ENCODE assay signal across 7 cellular contexts in the genomic region with DNA sequence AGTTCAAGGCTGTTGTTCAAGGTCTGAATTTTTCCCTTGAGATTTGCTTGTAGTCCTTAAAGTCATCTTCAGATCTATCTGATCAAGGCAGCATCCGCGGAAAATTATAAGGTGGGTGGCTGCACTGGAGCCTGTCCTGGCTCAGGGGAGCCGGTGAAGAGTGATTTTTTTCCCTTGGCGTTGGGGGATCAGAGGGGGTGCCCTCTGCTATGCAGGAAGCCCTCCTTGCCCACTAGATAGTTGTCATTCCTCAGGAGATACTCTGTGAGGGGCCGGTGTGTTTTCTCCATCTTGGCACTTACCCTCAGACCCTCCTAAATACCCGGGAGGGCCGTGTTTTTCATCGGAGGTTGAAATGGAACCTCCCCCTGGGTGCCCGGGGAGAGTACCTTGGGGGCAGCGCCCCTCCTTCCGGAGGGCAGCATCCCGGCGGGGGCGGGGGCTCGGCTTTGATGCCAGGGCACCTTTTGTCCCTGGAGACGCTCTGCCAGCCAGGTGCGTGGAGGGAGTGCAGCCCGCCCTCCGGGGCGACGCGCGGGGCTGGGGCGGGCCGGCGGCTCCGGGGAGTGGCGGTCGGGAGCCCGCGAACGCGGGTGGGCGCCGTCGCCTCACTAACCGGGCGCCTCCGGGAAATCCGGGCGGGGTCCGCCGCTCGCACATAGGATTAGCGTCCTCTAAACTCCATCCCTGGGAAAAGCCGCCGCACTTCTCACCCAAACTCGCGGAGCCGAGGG. TPM values are rescaled to one million over a fixed set of nuclear protein-coding genes. Genes with fewer than 3 reads are reported as not detected.
DNase-seq lines count a peak whose midpoint lies in the region; ATAC-seq and TF ChIP-seq lines count a peak whose summit lies in the region.
"Not testable (repeated sequence)": the region's sequence is repeated elsewhere in the genome, so short reads cannot be mapped to it uniquely, and the experiment has no call there.

No MANE protein-coding gene starts in this region.

- not testable (repeated sequence) for H3K9me3 Mint-ChIP-seq in activated CD8-positive, alpha-beta T cell treated with anti-CD3 and anti-CD28 coated beads, Interleukin-2, amount 10 ng/mL, durations not matched to agents 7 days and 5 days (ENCODE audit: insufficient read depth)

- not testable (repeated sequence) for TF ChIP-seq CTCF in coronary artery (IDR thresholded peaks at IDR 0.05); spleen (IDR thresholded peaks at IDR 0.05 in 8 of 11, conservative IDR thresholded peaks at IDR 0.05 in 3 of 11)

- intact Hi-C loops in spleen (cut with DNase I; ENCODE audit: low total_unique reads) = not testable (repeated sequence)

- H3K27me3 Mint-ChIP-seq in activated CD8-positive, alpha-beta T cell treated with anti-CD3 and anti-CD28 coated beads, Interleukin-2, amount 10 ng/mL, durations not matched to agents 7 days and 5 days (ENCODE audit: low read depth) = not testable (repeated sequence)

- peak overlapping the region; percentile 83 for H3K4me3 Mint-ChIP-seq in activated CD8-positive, alpha-beta T cell treated with anti-CD3 and anti-CD28 coated beads, Interleukin-2, amount 10 ng/mL, durations not matched to agents 7 days and 5 days

- peaks cover 0 to 17% (median 3%) of the 10 kb centered on the region in 6 donors for H3K36me3 ChIP-seq in spleen

- H3K27me3 ChIP-seq in spleen (replicated peaks in 1 of 7) = not testable (repeated sequence)

- POLR2A ChIA-PET in activated CD8-positive, alpha-beta T cell treated with anti-CD3 and anti-CD28 coated beads, Interleukin-2, amount 10 ng/mL, durations not matched to agents 7 days and 5 days (lab: Charles Lee) = not testable (repeated sequence)

- TF ChIP-seq POLR2A in spleen (IDR thresholded peaks at IDR 0.05) = not testable (repeated sequence)

- H3K9me3 ChIP-seq in spleen = not testable (repeated sequence)

- peak; percentile 15 for ATAC-seq in GM18517 (IDR thresholded peaks at IDR 0.05; ENCODE audit: unreplicated experiment)
- ATAC-seq in HG02852 (IDR thresholded peaks at IDR 0.05; ENCODE audit: unreplicated experiment) = peak; percentile 13
- peak; percentile 34 for ATAC-seq in activated CD8-positive, alpha-beta T cell treated with anti-CD3 and anti-CD28 coated beads, Interleukin-2, amount 10 ng/mL, durations not matched to agents 7 days and 5 days

- WGBS in spleen, 5 donors = 3 to 14% (median 7%) methylated on average over 8 to 50 of the region's 50 CpGs

- H3K4me1 ChIP-seq in spleen = peaks cover 13 to 47% (median 30%) of the 10 kb centered on the region in 6 donors

- CTCF ChIA-PET in activated CD8-positive, alpha-beta T cell treated with anti-CD3 and anti-CD28 coated beads, Interleukin-2, amount 10 ng/mL, durations not matched to agents 7 days and 5 days (lab: Charles Lee) = not testable (repeated sequence)

- H3K4me1 Mint-ChIP-seq in activated CD8-positive, alpha-beta T cell treated with anti-CD3 and anti-CD28 coated beads, Interleukin-2, amount 10 ng/mL, durations not matched to agents 7 days and 5 days (ENCODE audit: low read depth) = peaks cover 24% of the 10 kb centered on the region

- H3K4me3 ChIP-seq in coronary artery (peak overlapping the region; percentile 99), spleen (peak overlapping the region; percentile 52 to 89 (median 60))

- H3K27ac ChIP-seq in coronary artery (peak overlapping the region; percentile 99 to 100), spleen (peak overlapping the region; percentile 91 to 99 (median 98))

- peak; percentile 31 to 35 for DNase-seq in NCI-H2081 (lab: John Stamatoyannopoulos, UW)
- peak; percentile 44 for DNase-seq in activated CD8-positive, alpha-beta T cell treated with anti-CD3 and anti-CD28 coated beads, Interleukin-2, amount 10 ng/mL, durations not matched to agents 7 days and 5 days
- DNase-seq in coronary artery (ENCODE audit: low spot score) = not testable (repeated sequence)
- DNase-seq in left kidney (ENCODE audit: low read depth, low spot score) = peak; percentile 34
- peak; percentile 92 for DNase-seq in spleen

- peaks cover 21% of the 10 kb centered on the region for H3K36me3 Mint-ChIP-seq in activated CD8-positive, alpha-beta T cell treated with anti-CD3 and anti-CD28 coated beads, Interleukin-2, amount 10 ng/mL, durations not matched to agents 7 days and 5 days (ENCODE audit: low read depth)

- H3K27ac Mint-ChIP-seq in activated CD8-positive, alpha-beta T cell treated with anti-CD3 and anti-CD28 coated beads, Interleukin-2, amount 10 ng/mL, durations not matched to agents 7 days and 5 days = peak overlapping the region; percentile 87

RNA-seq across cellular contexts. Expression of a gene that starts 53.7 kb away (rescaled TPM):
- 10 to 100 TPM; 29.2 to 32.2 TPM for total RNA-seq in activated CD8-positive, alpha-beta T cell treated with anti-CD3 and anti-CD28 coated beads, Interleukin-2, amount 10 ng/mL, durations not matched to agents 7 days and 5 days
- 10 to 100 TPM; 17.7 to 32.8 (median 22.4) TPM for total RNA-seq in spleen
- polyA plus RNA-seq in spleen = 10 to 100 TPM in 1 of 3 donors, 1 to 10 TPM in 2; 6.7 to 12.3 (median 7.2) TPM
